8 cellular contexts compared by ENCODE assay signal in genomic region chr15:65377976-65378366, GRCh38. TPM values are rescaled to one million over a fixed set of nuclear protein-coding genes. Genes with fewer than 3 reads are reported as not detected.
A peak's percentile ranks its signal among the peaks of the same experiment; 100 is the strongest.
DNase-seq lines count a peak whose midpoint lies in the region; ATAC-seq and TF ChIP-seq lines count a peak whose summit lies in the region.

TSS of gene IGDCC3 (minus strand) at chr15:65378002. CDS start at chr15:65377788, 214 bp downstream.

- CTCF ChIA-PET in Caco-2 (lab: Charles Lee) = interaction anchor here (0.5 to 1.3 kb wide), 4 partner anchors 22 to 73 kb away, joined by 3 to 5 read pairs (median 4); partner anchors contain the start of gene RNU5B-1

- peaks cover 31% of the 10 kb centered on the region for H3K4me1 ChIP-seq in Caco-2

- no peaks in the 10 kb centered on the region for H3K27me3 ChIP-seq in Caco-2 (replicated peaks; ENCODE audit: control insufficient read depth, insufficient read depth, low read length)

- no peaks in the 10 kb centered on the region for H3K27me3 Mint-ChIP-seq in Caco-2 (ENCODE audit: insufficient read depth, unreplicated experiment)
- peaks cover 39% of the 10 kb centered on the region for H3K27me3 Mint-ChIP-seq in osteocyte (ENCODE audit: unreplicated experiment)

- TF ChIP-seq CTCF in Caco-2 (IDR thresholded peaks at IDR 0.05; ENCODE audit: insufficient read depth in 1 of 2, low read depth in 1 of 2, low read length in 1 of 2, severe bottlenecking in 1 of 2, unreplicated experiment in 1 of 2) = no peak
- no peak for TF ChIP-seq CTCF in fibroblast of the aortic adventitia (IDR thresholded peaks at IDR 0.05; ENCODE audit: insufficient read depth, low read length)
- TF ChIP-seq CTCF in osteocyte (IDR thresholded peaks at IDR 0.05) = no peak
- TF ChIP-seq CTCF in GM13976 (IDR thresholded peaks at IDR 0.05; ENCODE audit: borderline replicate concordance, control extremely low read depth, extremely low read depth, insufficient read depth, missing control alignments) = no peak

- H3K9me3 Mint-ChIP-seq in Caco-2 (ENCODE audit: unreplicated experiment) (no peaks in the 10 kb centered on the region), osteocyte (ENCODE audit: unreplicated experiment) (no peaks in the 10 kb centered on the region)

- intact Hi-C loops in Caco-2 (cut with micrococcal nuclease; ENCODE audit: unreplicated experiment) = loop anchor here (1.0 kb wide), 1 partner anchor 13 kb away; no protein-coding TSS in a partner anchor

- in situ Hi-C loops in GM13976 (cut with MboI; ENCODE audit: low sequenced_read_pairs, unreplicated experiment) = no loop called here

- ATAC-seq in GM18519 (IDR thresholded peaks at IDR 0.05; ENCODE audit: low FRiP score, unreplicated experiment) (no peak), HG03460 (IDR thresholded peaks at IDR 0.05; ENCODE audit: unreplicated experiment) (no peak)

- H3K36me3 Mint-ChIP-seq in Caco-2 (ENCODE audit: insufficient read depth, unreplicated experiment) (peaks cover 24% of the 10 kb centered on the region), osteocyte (ENCODE audit: unreplicated experiment) (peaks cover 13% of the 10 kb centered on the region)

- no TSS peak for BruUV-seq in Caco-2 (replicated peaks; lab: Mats Ljungman, UMichigan)

- H3K4me3 ChIP-seq in Caco-2 (ENCODE audit: low read depth, low read length) (peak within 1 kb of the TSS; percentile 91), fibroblast of the aortic adventitia (ENCODE audit: low read depth, low read length) (peak within 1 kb of the TSS; percentile 50)

- peaks cover 34% of the 10 kb centered on the region for H3K4me1 Mint-ChIP-seq in Caco-2 (ENCODE audit: low read depth, unreplicated experiment)
- H3K4me1 Mint-ChIP-seq in osteocyte (ENCODE audit: unreplicated experiment) = peaks cover 26% of the 10 kb centered on the region

- H3K9me3 ChIP-seq in Caco-2 = no peaks in the 10 kb centered on the region

- peak within 1 kb of the TSS; percentile 100 for H3K4me3 Mint-ChIP-seq in Caco-2 (ENCODE audit: unreplicated experiment)
- H3K4me3 Mint-ChIP-seq in osteocyte (ENCODE audit: unreplicated experiment) = peak within 1 kb of the TSS; percentile 82

- POLR2A ChIA-PET in Caco-2 (lab: Charles Lee) = interaction anchor here (0.7 to 4.0 kb wide), 5 partner anchors 10 to 91 kb away, joined by 3 to 25 read pairs (median 6); partner anchors contain the start of genes PARP16 and RNU5B-1

- peaks cover 4% of the 10 kb centered on the region for H3K36me3 ChIP-seq in Caco-2 (ENCODE audit: control insufficient read depth, insufficient read depth, low read length)

- DNase-seq in Caco-2 (peak; percentile 83 to 88), SK-N-DZ (ENCODE audit: low spot score) (peak; percentile 65), fibroblast of the aortic adventitia (ENCODE audit: low read depth) (no peak), osteocyte (ENCODE audit: extremely low spot score, unreplicated experiment) (no peak), GM13976 (ENCODE audit: low spot score) (no peak), NCI-H526 treated with DMSO at 0.1 percent for 48 hours (lab: John Stamatoyannopoulos, UW) (no peak)

- peak within 1 kb of the TSS; percentile 90 for H3K27ac Mint-ChIP-seq in Caco-2 (ENCODE audit: unreplicated experiment)
- no peak within 1 kb of the TSS for H3K27ac Mint-ChIP-seq in osteocyte (ENCODE audit: unreplicated experiment)

RNA-seq across cellular contexts. Expression of gene IGDCC3, which starts in this region (rescaled TPM):
- total RNA-seq in Caco-2 (2022) (43.5 and 51.2 TPM in 2 replicates), fibroblast of the aortic adventitia (ENCODE audit: low replicate concordance) (0.25 TPM in 1 of 2 replicates, not detected in the other), osteocyte (0.16 and 0.48 TPM in 2 replicates)
- polyA plus RNA-seq in SK-N-DZ (2014; cell fraction: cytosol; rRNA removed) = 12.8 and 19.9 TPM in 2 replicates
- polyA plus RNA-seq in SK-N-DZ (2014; cell fraction: nucleus; rRNA removed) = 20.2 and 27.7 TPM in 2 replicates

Comparison
In these comparisons a context has a peak if more than half of its experiments do, and no peak if none do; other contexts are left out.
1. RNA of gene IGDCC3 (total RNA-seq): 43.5 to 51.2 TPM in Caco-2; 0.16 to 0.48 TPM in osteocyte and 0.25 TPM in fibroblast of the aortic adventitia; every median in the first group is over 10 times any median in the second.
2. DNase-seq: peak in Caco-2 (2 of 2) and SK-N-DZ (single experiment); none in fibroblast of the aortic adventitia (single experiment), osteocyte (single experiment), GM13976 (single experiment) and NCI-H526 treated with DMSO at 0.1 percent for 48 hours (single experiment).